In genomic region chr9:109182940-109183798, GRCh38 we compare ENCODE assay signal across 8 cellular contexts. TPM values are rescaled to one million over a fixed set of nuclear protein-coding genes. Genes with fewer than 3 reads are reported as not detected.
DNase-seq lines count a peak whose midpoint lies in the region; TF ChIP-seq lines count a peak whose summit lies in the region.

No MANE protein-coding gene starts in this region.

- DNase-seq in DMS153 (lab: John Stamatoyannopoulos, UW) (peak; percentile 19), DMS153 treated with DMSO at 0.1 percent for 48 hours (lab: John Stamatoyannopoulos, UW; ENCODE audit: unreplicated experiment) (no peak), HEK293T (ENCODE audit: extremely low spot score) (peak; percentile 62), SHP77 (lab: John Stamatoyannopoulos, UW) (peak; percentile 55), fibroblast of villous mesenchyme (ENCODE audit: low read depth) (peak; percentile 25), stomach (peak; percentile 57), NCI-H1105 treated with DMSO at 0.1 percent for 48 hours (lab: John Stamatoyannopoulos, UW) (no peak)
- DNase-seq in T-helper 2 cell treated with Interferon-gamma antibody and Interleukin-4, amounts not matched to agents 5 μg/mL and 100 μg/mL, for 36 hours (ENCODE audit: low spot score) = no peak

- H3K4me3 ChIP-seq in fibroblast of villous mesenchyme (ENCODE audit: low read depth, low read length) (no peak overlapping the region), stomach (no peak overlapping the region)

- TF ChIP-seq CTCF in fibroblast of villous mesenchyme (IDR thresholded peaks at IDR 0.05; ENCODE audit: insufficient read depth, low read depth, low read length) = peak; percentile 57
- TF ChIP-seq CTCF in stomach (IDR thresholded peaks at IDR 0.05) = peak in 5 of 7 experiments; percentile 18 to 44 (median 29)

- peaks cover 12% of the 10 kb centered on the region for H3K4me1 Mint-ChIP-seq in T-helper 2 cell treated with Interferon-gamma antibody and Interleukin-4, amounts not matched to agents 5 μg/mL and 100 μg/mL, for 36 hours (ENCODE audit: low read depth)

- H3K36me3 ChIP-seq in stomach = no peaks in the 10 kb centered on the region

- no peak for TF ChIP-seq POLR2A in stomach (IDR thresholded peaks at IDR 0.05)

- POLR2A ChIA-PET in HEK293T (lab: Yijun Ruan, JAX) = no interaction called here

- H3K27me3 Mint-ChIP-seq in T-helper 2 cell treated with Interferon-gamma antibody and Interleukin-4, amounts not matched to agents 5 μg/mL and 100 μg/mL, for 36 hours (ENCODE audit: low read depth) = peaks cover 12% of the 10 kb centered on the region

- H3K27ac ChIP-seq in stomach = no peak overlapping the region

- 51 to 62% (median 56%) methylated on average over 7 to 13 of the region's 13 CpGs for WGBS in stomach, 5 donors

- no peaks in the 10 kb centered on the region for H3K4me1 ChIP-seq in stomach

- no peak overlapping the region for H3K4me3 Mint-ChIP-seq in T-helper 2 cell treated with Interferon-gamma antibody and Interleukin-4, amounts not matched to agents 5 μg/mL and 100 μg/mL, for 36 hours

- H3K9me3 ChIP-seq in stomach = no peaks in the 10 kb centered on the region

- H3K27me3 ChIP-seq in stomach = no peaks in the 10 kb centered on the region

- no peak overlapping the region for H3K27ac Mint-ChIP-seq in T-helper 2 cell treated with Interferon-gamma antibody and Interleukin-4, amounts not matched to agents 5 μg/mL and 100 μg/mL, for 36 hours

- TF ChIP-seq EP300 in stomach (IDR thresholded peaks at IDR 0.05) = no peak

- no peaks in the 10 kb centered on the region for H3K36me3 Mint-ChIP-seq in T-helper 2 cell treated with Interferon-gamma antibody and Interleukin-4, amounts not matched to agents 5 μg/mL and 100 μg/mL, for 36 hours (ENCODE audit: low read depth)

- CTCF ChIA-PET in HEK293T (lab: Yijun Ruan, JAX) = interaction anchor here (0.8 to 1.6 kb wide), 11 partner anchors 10 to 332 kb away, joined by 3 to 7 read pairs (median 3); no protein-coding TSS in a partner anchor

- H3K9me3 Mint-ChIP-seq in T-helper 2 cell treated with Interferon-gamma antibody and Interleukin-4, amounts not matched to agents 5 μg/mL and 100 μg/mL, for 36 hours = no peaks in the 10 kb centered on the region

- intact Hi-C loops in stomach (cut with DNase I; ENCODE audit: low total_unique reads) = no loop called here

TF ChIP-seq in HEK293T, 16 proteins besides CTCF, POLR2A, EP300 and RAD21:
- TF ChIP-seq SUZ12 (IDR thresholded peaks at IDR 0.05) (no peak), FOXK2 (IDR thresholded peaks at IDR 0.05) (no peak), L3MBTL2 (conservative IDR thresholded peaks at IDR 0.05) (no peak), SP1 (IDR thresholded peaks at IDR 0.05) (no peak), HDGF (IDR thresholded peaks at IDR 0.05; ENCODE audit: borderline replicate concordance) (no peak), FOXA1 (IDR thresholded peaks at IDR 0.05) (no peak), ZNF384 (IDR thresholded peaks at IDR 0.05) (no peak), CTBP1 (IDR thresholded peaks at IDR 0.05; ENCODE audit: borderline replicate concordance) (no peak), FOXM1 (IDR thresholded peaks at IDR 0.05; ENCODE audit: borderline replicate concordance) (no peak), PKNOX1 (IDR thresholded peaks at IDR 0.05) (no peak), ELF4 (IDR thresholded peaks at IDR 0.05) (no peak), TARDBP (IDR thresholded peaks at IDR 0.05) (no peak), BHLHE40 (IDR thresholded peaks at IDR 0.05; ENCODE audit: borderline replicate concordance) (no peak), NFRKB (IDR thresholded peaks at IDR 0.05) (no peak)

RNA-seq across cellular contexts. Expression of gene FRRS1L, which starts 16.1 kb away (rescaled TPM):
- total RNA-seq in fibroblast of villous mesenchyme (under 0.01 TPM in 1 of 2 replicates, not detected in the other), stomach (1 to 10 TPM in 3 of 5 donors, under 1 TPM in 1, not detected in 1; 0.43 to 4.6 (median 3.7) TPM)
- polyA plus RNA-seq in stomach = under 1 TPM; 0.12 to 0.55 (median 0.15) TPM

Comparison
In these comparisons a context has a peak if more than half of its experiments do, and no peak if none do; other contexts are left out.
1. DNase-seq: peak in DMS153 (single experiment), HEK293T (single experiment), SHP77 (2 of 2), fibroblast of villous mesenchyme (single experiment) and stomach (single experiment); none in DMS153 treated with DMSO at 0.1 percent for 48 hours (single experiment), T-helper 2 cell treated with Interferon-gamma antibody and Interleukin-4, amounts not matched to agents 5 μg/mL and 100 μg/mL, for 36 hours (single experiment) and NCI-H1105 treated with DMSO at 0.1 percent for 48 hours (single experiment).